ENCODE assay signal across 11 cellular contexts in genomic region chr14:61385002-61385685, GRCh38.
DNase-seq lines count a peak whose midpoint lies in the region; ATAC-seq and FAIRE-seq lines count a peak whose summit lies in the region.
"Had no signal": no experiment of that assay in that cellular context is flagged by ENCODE, and none has a peak within 500 bp of the region (broad histone marks: within the 10 kb centered on the region; RNA-seq: fewer than 3 reads in every experiment).

No MANE protein-coding gene starts in this region.

- no peaks in the 10 kb centered on the region for H3K9me3 ChIP-seq in effector memory CD4-positive, alpha-beta T cell (ENCODE audit: control insufficient read depth, low read length)

- no peaks in the 10 kb centered on the region for H3K27me3 ChIP-seq in effector memory CD4-positive, alpha-beta T cell (replicated peaks; ENCODE audit: control insufficient read depth, insufficient read depth, low read length, poor library complexity, severe bottlenecking)

- H3K4me3 ChIP-seq in effector memory CD4-positive, alpha-beta T cell (ENCODE audit: insufficient read depth, low read depth, low read length, poor library complexity, severe bottlenecking) = peak overlapping the region; percentile 3

- no peak for ATAC-seq in HG03045 (IDR thresholded peaks at IDR 0.05; ENCODE audit: unreplicated experiment)
- ATAC-seq in HG02610 (IDR thresholded peaks at IDR 0.05; ENCODE audit: unreplicated experiment) = no peak

- peaks cover 93% of the 10 kb centered on the region for H3K4me1 ChIP-seq in effector memory CD4-positive, alpha-beta T cell (ENCODE audit: control insufficient read depth, insufficient read depth, low read length, poor library complexity, severe bottlenecking)

- H3K36me3 ChIP-seq in effector memory CD4-positive, alpha-beta T cell (ENCODE audit: control insufficient read depth, insufficient read depth, low read length) = no peaks in the 10 kb centered on the region

- FAIRE-seq in urothelium cell line (lab: Jason Lieb, UNC) = peak; percentile 53

- DNase-seq in stimulated activated CD4-positive, alpha-beta T cell treated with anti-CD3 and anti-CD28 coated beads, Interleukin-4, amount 100 ng/mL, for 24 hours = peak; percentile 45
- no peak for DNase-seq in stimulated activated CD4-positive, alpha-beta T cell treated with anti-CD3 and anti-CD28 coated beads, Interleukin-12 subunit alpha, Interleukin-12 subunit beta, amount 100 ng/mL, for 4 hours
- DNase-seq in UCSD-AML1 (lab: John Stamatoyannopoulos, UW; ENCODE audit: unreplicated experiment) = peak; percentile 19
- DNase-seq in effector memory CD4-positive, alpha-beta T cell = peak; percentile 33 to 52 (median 36)
- no peak for DNase-seq in urothelium cell line (ENCODE audit: low spot score)
- DNase-seq in foreskin melanocyte = no peak
- DNase-seq: Karpas-422, NCI-H2081 treated with DMSO at 0.1 percent for 48 hours had no signal

- peak overlapping the region; percentile 60 for H3K27ac ChIP-seq in effector memory CD4-positive, alpha-beta T cell (ENCODE audit: insufficient read depth, low read length, poor library complexity, severe bottlenecking)
- H3K27ac ChIP-seq: parathyroid adenoma had no signal

Comparison
In these comparisons a context has a peak if more than half of its experiments do, and no peak if none do; other contexts are left out.
1. DNase-seq: peak in stimulated activated CD4-positive, alpha-beta T cell treated with anti-CD3 and anti-CD28 coated beads, Interleukin-4, amount 100 ng/mL, for 24 hours (single experiment), UCSD-AML1 (single experiment) and effector memory CD4-positive, alpha-beta T cell (3 of 3); none in stimulated activated CD4-positive, alpha-beta T cell treated with anti-CD3 and anti-CD28 coated beads, Interleukin-12 subunit alpha, Interleukin-12 subunit beta, amount 100 ng/mL, for 4 hours (single experiment), urothelium cell line (single experiment) and foreskin melanocyte (single experiment).